In the genomic region with DNA sequence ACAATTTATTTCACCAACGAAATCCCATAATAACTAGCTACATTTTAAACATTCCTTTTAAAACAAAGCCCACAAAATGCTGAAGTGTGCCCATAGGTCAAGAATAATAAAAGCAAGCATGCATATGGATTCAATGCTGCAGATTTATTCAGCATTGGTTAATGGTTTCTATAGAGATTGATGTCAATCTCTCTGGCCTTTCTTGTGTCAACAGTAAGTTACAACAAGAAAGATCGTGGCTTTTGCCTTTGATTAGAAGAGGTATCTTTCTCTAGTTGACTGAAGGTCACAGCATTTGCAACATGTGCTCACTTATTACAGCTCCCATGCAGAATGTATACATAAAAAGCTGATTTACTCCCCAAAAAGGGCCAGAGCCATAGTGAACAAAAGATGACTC, we compare ENCODE assay signal across 28 cellular contexts. TPM values are rescaled to one million over a fixed set of nuclear protein-coding genes. Genes with fewer than 3 reads are reported as not detected.
A peak's percentile ranks its signal among the peaks of the same experiment; 100 is the strongest.
DNase-seq lines count a peak whose midpoint lies in the region; FAIRE-seq and TF ChIP-seq lines count a peak whose summit lies in the region.
"Had no signal": no experiment of that assay in that cellular context is flagged by ENCODE, and none has a peak within 500 bp of the region (broad histone marks: within the 10 kb centered on the region; RNA-seq: fewer than 3 reads in every experiment).

No MANE protein-coding gene starts in this region.

- no peaks in the 10 kb centered on the region for H3K27me3 ChIP-seq in small intestine (ENCODE audit: control insufficient read depth in 2 of 2, insufficient read depth in 2 of 2, low read length in 2 of 2)
- no peaks in the 10 kb centered on the region for H3K27me3 ChIP-seq in breast epithelium
- H3K27me3 ChIP-seq in effector memory CD4-positive, alpha-beta T cell (replicated peaks; ENCODE audit: control insufficient read depth, insufficient read depth, low read length, poor library complexity, severe bottlenecking) = no peaks in the 10 kb centered on the region
- H3K27me3 ChIP-seq: MG63 had no signal

- no peak for TF ChIP-seq POLR2A in breast epithelium (IDR thresholded peaks at IDR 0.05)

- H3K4me1 Mint-ChIP-seq in chondrocyte (ENCODE audit: low read depth) = peaks cover 63% of the 10 kb centered on the region

- H3K9me3 ChIP-seq in small intestine (ENCODE audit: control insufficient read depth, low read depth) = no peaks in the 10 kb centered on the region
- H3K9me3 ChIP-seq in breast epithelium = no peaks in the 10 kb centered on the region
- no peaks in the 10 kb centered on the region for H3K9me3 ChIP-seq in effector memory CD4-positive, alpha-beta T cell (ENCODE audit: control insufficient read depth, low read length)
- H3K9me3 ChIP-seq: A549, Caco-2, MG63, SK-N-SH had no signal

- no peaks in the 10 kb centered on the region for H3K27me3 Mint-ChIP-seq in chondrocyte (ENCODE audit: low read depth)

- intact Hi-C loops in breast epithelium (cut with DNase I; ENCODE audit: low total_unique reads) = no loop called here

- DNase-seq in HT-29 (ENCODE audit: low spot score) (peak; percentile 41), NCI-H748 treated with DMSO at 0.1 percent for 48 hours (lab: John Stamatoyannopoulos, UW) (peak; percentile 56), chondrocyte (ENCODE audit: low spot score) (no peak), small intestine (peak; percentile 13), breast epithelium (ENCODE audit: low spot score in 2 of 2) (no peak), amniotic stem cell (lab: John Stamatoyannopoulos, UW) (no peak)
- no peak for DNase-seq in effector memory CD4-positive, alpha-beta T cell
- DNase-seq: Caco-2; CD8-positive, alpha-beta T cell; DMS 273 treated with DMSO at 0.1 percent for 48 hours; DND-41; KBM-7; MG63; NCI-H1417; NCI-H1694; NCI-H2081; NCI-H2171; NCI-H226; NCI-H510A; NCI-H69; SIG-M5; SK-N-SH; SW 1271 had no signal

- TF ChIP-seq CTCF in chondrocyte (IDR thresholded peaks at IDR 0.05) = no peak
- no peak for TF ChIP-seq CTCF in breast epithelium (IDR thresholded peaks at IDR 0.05)

- no peaks in the 10 kb centered on the region for H3K36me3 ChIP-seq in small intestine (ENCODE audit: control insufficient read depth in 2 of 2, insufficient read depth in 2 of 2, low read length in 2 of 2)
- no peaks in the 10 kb centered on the region for H3K36me3 ChIP-seq in breast epithelium
- no peaks in the 10 kb centered on the region for H3K36me3 ChIP-seq in effector memory CD4-positive, alpha-beta T cell (ENCODE audit: control insufficient read depth, insufficient read depth, low read length)
- H3K36me3 ChIP-seq: MG63 had no signal

- H3K9me3 Mint-ChIP-seq in chondrocyte (ENCODE audit: low read depth) = no peaks in the 10 kb centered on the region

- peak overlapping the region; percentile 88 for H3K27ac Mint-ChIP-seq in chondrocyte (ENCODE audit: unreplicated experiment)
- H3K27ac Mint-ChIP-seq: CD8-positive, alpha-beta T cell had no signal

- H3K27ac ChIP-seq in small intestine (ENCODE audit: low read depth in 1 of 2, low read length in 1 of 2) (no peak overlapping the region), breast epithelium (no peak overlapping the region)
- no peak overlapping the region for H3K27ac ChIP-seq in effector memory CD4-positive, alpha-beta T cell (ENCODE audit: insufficient read depth, low read length, poor library complexity, severe bottlenecking)
- H3K27ac ChIP-seq: A549, C4-2B had no signal

- H3K4me1 ChIP-seq in small intestine (ENCODE audit: control insufficient read depth in 2 of 2, insufficient read depth in 1 of 2, low read depth in 1 of 2, low read length in 1 of 2) (no peaks in the 10 kb centered on the region), breast epithelium (no peaks in the 10 kb centered on the region)
- no peaks in the 10 kb centered on the region for H3K4me1 ChIP-seq in effector memory CD4-positive, alpha-beta T cell (ENCODE audit: control insufficient read depth, insufficient read depth, low read length, poor library complexity, severe bottlenecking)
- H3K4me1 ChIP-seq: A549 had no signal

- peaks cover 4% of the 10 kb centered on the region for H3K36me3 Mint-ChIP-seq in chondrocyte (ENCODE audit: low read depth)
- H3K36me3 Mint-ChIP-seq: CD8-positive, alpha-beta T cell had no signal

- 28 to 49% (median 36%) methylated on average over 2 of the region's 2 CpGs for whole genome bisulfite sequencing in small intestine, 3 donors

- H3K4me3 ChIP-seq in small intestine (ENCODE audit: low read depth in 1 of 2, low read length in 2 of 2) (no peak overlapping the region), breast epithelium (no peak overlapping the region)
- no peak overlapping the region for H3K4me3 ChIP-seq in effector memory CD4-positive, alpha-beta T cell (ENCODE audit: insufficient read depth, low read depth, low read length, poor library complexity, severe bottlenecking)
- H3K4me3 ChIP-seq: A549 had no signal

- no peak overlapping the region for H3K4me3 Mint-ChIP-seq in chondrocyte (ENCODE audit: unreplicated experiment)
- H3K4me3 Mint-ChIP-seq: CD8-positive, alpha-beta T cell had no signal

- FAIRE-seq in small intestine (lab: Jason Lieb, UNC) = no peak
- FAIRE-seq: A549, GM18507, H54, RCC 7860 had no signal

RNA-seq across cellular contexts. Expression of gene SOX6, which starts 1.4 kb away (rescaled TPM):
- total RNA-seq in HT-29 (2014; rRNA removed; shearing (Covaris generic)) = 0.03 and 3.0 TPM in 2 replicates
- 27.2 to 46.1 TPM (median 29.9 TPM) in 3 replicates for total RNA-seq in chondrocyte
- 10 to 100 TPM in 1 of 3 donors, 1 to 10 TPM in 2; 4.6 to 10.3 (median 5.1) TPM for polyA plus RNA-seq in small intestine
- 1 to 10 TPM; 2.0 to 8.0 (median 7.9) TPM for total RNA-seq in breast epithelium
- total RNA-seq: CD8-positive, alpha-beta T cell had no signal

Comparison
In these comparisons a context has a peak if more than half of its experiments do, and no peak if none do; other contexts are left out.
1. DNase-seq: peak in HT-29 (single experiment), NCI-H748 treated with DMSO at 0.1 percent for 48 hours (single experiment) and small intestine (single experiment); none in chondrocyte (single experiment), breast epithelium (0 of 2), amniotic stem cell (single experiment) and effector memory CD4-positive, alpha-beta T cell (0 of 3).